8 cellular contexts compared by ENCODE assay signal in genomic region chr19:10655457-10656312, GRCh38. TPM values are rescaled to one million over a fixed set of nuclear protein-coding genes. Genes with fewer than 3 reads are reported as not detected.
DNase-seq lines count a peak whose midpoint lies in the region; ATAC-seq lines count a peak whose summit lies in the region.

No MANE protein-coding gene starts in this region.

- H3K27me3 ChIP-seq in Karpas-422 (ENCODE audit: low read length) (no peaks in the 10 kb centered on the region), skeletal muscle tissue (ENCODE audit: control insufficient read depth in 3 of 3, insufficient read depth in 3 of 3, low read length in 3 of 3) (no peaks in the 10 kb centered on the region)

- peak overlapping the region; percentile 88 for H3K27ac ChIP-seq in Karpas-422 (ENCODE audit: low read length)
- peak overlapping the region; percentile 94 for H3K27ac ChIP-seq in skeletal muscle tissue (ENCODE audit: low read depth, low read length)

- peak overlapping the region; percentile 94 for H3K27ac Mint-ChIP-seq in activated T-helper 2 cell treated with anti-CD3 and anti-CD28 coated beads, Interferon-gamma antibody, Interleukin-2, Interleukin-4, amounts not matched to agents 10 μg/mL and 5 μg/mL and 100 μg/mL, durations not matched to agents 14 hours and 24 hours and 36 hours

- H3K79me2 ChIP-seq in Karpas-422 (ENCODE audit: low read length) = peaks cover 72% of the 10 kb centered on the region

- no peak for ATAC-seq in HG02840 (IDR thresholded peaks at IDR 0.05; ENCODE audit: low FRiP score, unreplicated experiment)

- no peaks in the 10 kb centered on the region for H3K27me3 Mint-ChIP-seq in activated T-helper 2 cell treated with anti-CD3 and anti-CD28 coated beads, Interferon-gamma antibody, Interleukin-2, Interleukin-4, amounts not matched to agents 10 μg/mL and 5 μg/mL and 100 μg/mL, durations not matched to agents 14 hours and 24 hours and 36 hours (ENCODE audit: low read depth)

- H2AFZ ChIP-seq in Karpas-422 (ENCODE audit: low read length) = no peak overlapping the region

- peaks cover 37% of the 10 kb centered on the region for H3K36me3 ChIP-seq in Karpas-422 (ENCODE audit: insufficient read depth, low read length)
- peaks cover 4 to 6% (median 6%) of the 10 kb centered on the region in 3 donors for H3K36me3 ChIP-seq in skeletal muscle tissue (ENCODE audit: control insufficient read depth in 3 of 3, insufficient read depth in 3 of 3, low read length in 3 of 3)

- H3K4me3 Mint-ChIP-seq in activated T-helper 2 cell treated with anti-CD3 and anti-CD28 coated beads, Interferon-gamma antibody, Interleukin-2, Interleukin-4, amounts not matched to agents 10 μg/mL and 5 μg/mL and 100 μg/mL, durations not matched to agents 14 hours and 24 hours and 36 hours (ENCODE audit: low read depth) = peak overlapping the region; percentile 95

- H3K4me3 ChIP-seq in Karpas-422 (ENCODE audit: low read length) = peak overlapping the region; percentile 90
- peak overlapping the region; percentile 77 for H3K4me3 ChIP-seq in iPS-11a (ENCODE audit: low read depth, low read length)
- H3K4me3 ChIP-seq in skeletal muscle tissue (ENCODE audit: low read length in 3 of 3) = peak overlapping the region; percentile 77 to 82 (median 80)

- H3K4me2 ChIP-seq in Karpas-422 (ENCODE audit: low read depth, low read length, poor library complexity, severe bottlenecking) = peak overlapping the region; percentile 89

- H3K4me1 ChIP-seq in Karpas-422 (ENCODE audit: low read length) = peaks cover 61% of the 10 kb centered on the region
- peaks cover 26 to 35% (median 34%) of the 10 kb centered on the region in 3 donors for H3K4me1 ChIP-seq in skeletal muscle tissue (ENCODE audit: control insufficient read depth in 3 of 3, insufficient read depth in 3 of 3, low read length in 3 of 3)

- H3K9ac ChIP-seq in Karpas-422 (ENCODE audit: low read length) (peak overlapping the region; percentile 99), skeletal muscle tissue (ENCODE audit: low read depth in 1 of 3, low read length in 3 of 3) (peak overlapping the region; percentile 70 to 82 (median 77))

- no peaks in the 10 kb centered on the region for H3K9me3 ChIP-seq in Karpas-422 (ENCODE audit: low read length)
- no peaks in the 10 kb centered on the region for H3K9me3 ChIP-seq in skeletal muscle tissue (ENCODE audit: control insufficient read depth in 3 of 3, low read length in 3 of 3)

- peaks cover 63% of the 10 kb centered on the region for H3K36me3 Mint-ChIP-seq in activated T-helper 2 cell treated with anti-CD3 and anti-CD28 coated beads, Interferon-gamma antibody, Interleukin-2, Interleukin-4, amounts not matched to agents 10 μg/mL and 5 μg/mL and 100 μg/mL, durations not matched to agents 14 hours and 24 hours and 36 hours (ENCODE audit: low read depth)

- H3K9me2 ChIP-seq in Karpas-422 (replicated peaks; ENCODE audit: insufficient read depth, low read length) = no peaks in the 10 kb centered on the region

- H4K20me1 ChIP-seq in Karpas-422 (ENCODE audit: insufficient read depth, low read depth, low read length) = peaks cover 50% of the 10 kb centered on the region

- H3K9me3 Mint-ChIP-seq in activated T-helper 2 cell treated with anti-CD3 and anti-CD28 coated beads, Interferon-gamma antibody, Interleukin-2, Interleukin-4, amounts not matched to agents 10 μg/mL and 5 μg/mL and 100 μg/mL, durations not matched to agents 14 hours and 24 hours and 36 hours = no peaks in the 10 kb centered on the region

- DNase-seq in NCI-H1092 treated with DMSO at 0.1 percent for 48 hours (lab: John Stamatoyannopoulos, UW) = peak; percentile 12
- no peak for DNase-seq in NCI-H1092 (lab: John Stamatoyannopoulos, UW)
- peak; percentile 55 for DNase-seq in Karpas-422
- DNase-seq in activated T-helper 2 cell treated with anti-CD3 and anti-CD28 coated beads, Interferon-gamma antibody, Interleukin-2, Interleukin-4, amounts not matched to agents 10 μg/mL and 5 μg/mL and 100 μg/mL, durations not matched to agents 14 hours and 24 hours and 36 hours (ENCODE audit: low spot score) = no peak
- no peak for DNase-seq in cerebellar cortex (ENCODE audit: low spot score)

- peaks cover 31% of the 10 kb centered on the region for H3K4me1 Mint-ChIP-seq in activated T-helper 2 cell treated with anti-CD3 and anti-CD28 coated beads, Interferon-gamma antibody, Interleukin-2, Interleukin-4, amounts not matched to agents 10 μg/mL and 5 μg/mL and 100 μg/mL, durations not matched to agents 14 hours and 24 hours and 36 hours (ENCODE audit: low read depth)

- intact Hi-C loops in activated T-helper 2 cell treated with anti-CD3 and anti-CD28 coated beads, Interferon-gamma antibody, Interleukin-2, Interleukin-4, amounts not matched to agents 10 μg/mL and 5 μg/mL and 100 μg/mL, durations not matched to agents 14 hours and 24 hours and 36 hours (cut with micrococcal nuclease) = loop anchor here (10.0 kb wide), 3 partner anchors 151 to 361 kb away; partner anchors contain the start of genes CDC37 and KEAP1

RNA-seq across cellular contexts. Expression of gene ILF3, which starts 1.5 kb away (rescaled TPM):
- 113 and 194 TPM in 2 replicates for total RNA-seq in Karpas-422 (2014; rRNA removed; shearing (Covaris generic); ENCODE audit: low replicate concordance)
- 509 and 523 TPM in 2 replicates for total RNA-seq in activated T-helper 2 cell treated with anti-CD3 and anti-CD28 coated beads, Interferon-gamma antibody, Interleukin-2, Interleukin-4, amounts not matched to agents 10 μg/mL and 5 μg/mL and 100 μg/mL, durations not matched to agents 14 hours and 24 hours and 36 hours
- 69.4 TPM for total RNA-seq in skeletal muscle tissue

RNA-seq across cellular contexts. Expression of gene SLC44A2, which starts 30.3 kb away (rescaled TPM):
- 38.2 and 48.0 TPM in 2 replicates for total RNA-seq in Karpas-422 (2014; rRNA removed; shearing (Covaris generic); ENCODE audit: low replicate concordance)
- total RNA-seq in activated T-helper 2 cell treated with anti-CD3 and anti-CD28 coated beads, Interferon-gamma antibody, Interleukin-2, Interleukin-4, amounts not matched to agents 10 μg/mL and 5 μg/mL and 100 μg/mL, durations not matched to agents 14 hours and 24 hours and 36 hours = 83.0 and 87.4 TPM in 2 replicates
- 41.2 TPM for total RNA-seq in skeletal muscle tissue

RNA-seq across cellular contexts. Expression of gene QTRT1, which starts 45.6 kb away (rescaled TPM):
- total RNA-seq in Karpas-422 (2014; rRNA removed; shearing (Covaris generic); ENCODE audit: low replicate concordance) = 28.2 and 44.4 TPM in 2 replicates
- 67.2 and 75.0 TPM in 2 replicates for total RNA-seq in activated T-helper 2 cell treated with anti-CD3 and anti-CD28 coated beads, Interferon-gamma antibody, Interleukin-2, Interleukin-4, amounts not matched to agents 10 μg/mL and 5 μg/mL and 100 μg/mL, durations not matched to agents 14 hours and 24 hours and 36 hours
- total RNA-seq in skeletal muscle tissue = 27.7 TPM

Comparison
In these comparisons a context has a peak if more than half of its experiments do, and no peak if none do; other contexts are left out.
1. DNase-seq: peak in NCI-H1092 treated with DMSO at 0.1 percent for 48 hours (single experiment) and Karpas-422 (single experiment); none in NCI-H1092 (single experiment), activated T-helper 2 cell treated with anti-CD3 and anti-CD28 coated beads, Interferon-gamma antibody, Interleukin-2, Interleukin-4, amounts not matched to agents 10 μg/mL and 5 μg/mL and 100 μg/mL, durations not matched to agents 14 hours and 24 hours and 36 hours (single experiment) and cerebellar cortex (single experiment).
2. Peak in every context shown above with its lines, with median percentiles within 50 percentile points of each other: H3K4me3 ChIP-seq.